ENCODE assay signal across 1 cellular context in the genomic region with DNA sequence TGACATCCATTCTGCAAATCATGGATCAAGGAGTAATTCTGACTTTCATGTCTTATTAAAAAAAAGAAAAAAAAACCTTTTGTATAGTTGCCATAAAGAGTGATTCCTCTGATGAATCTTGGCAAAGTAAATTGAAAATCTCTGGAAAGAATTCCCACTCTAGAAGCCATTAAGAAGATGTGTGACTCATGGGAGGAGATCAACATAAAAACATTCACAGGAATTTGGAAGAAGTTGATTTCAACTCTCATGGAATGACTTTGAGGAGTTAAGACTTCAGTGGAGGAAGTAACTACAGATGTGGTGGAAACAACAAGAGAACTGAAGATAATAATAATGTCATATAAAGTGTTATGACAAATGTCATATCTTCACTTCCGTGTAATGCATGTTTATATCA.
TF ChIP-seq lines count a peak whose summit lies in the region.

No MANE protein-coding gene starts in this region.

TF ChIP-seq in IMR-90, 13 proteins besides CTCF, POLR2A, EP300 and RAD21 (continued from another document):
- TF ChIP-seq, protein P1, sequence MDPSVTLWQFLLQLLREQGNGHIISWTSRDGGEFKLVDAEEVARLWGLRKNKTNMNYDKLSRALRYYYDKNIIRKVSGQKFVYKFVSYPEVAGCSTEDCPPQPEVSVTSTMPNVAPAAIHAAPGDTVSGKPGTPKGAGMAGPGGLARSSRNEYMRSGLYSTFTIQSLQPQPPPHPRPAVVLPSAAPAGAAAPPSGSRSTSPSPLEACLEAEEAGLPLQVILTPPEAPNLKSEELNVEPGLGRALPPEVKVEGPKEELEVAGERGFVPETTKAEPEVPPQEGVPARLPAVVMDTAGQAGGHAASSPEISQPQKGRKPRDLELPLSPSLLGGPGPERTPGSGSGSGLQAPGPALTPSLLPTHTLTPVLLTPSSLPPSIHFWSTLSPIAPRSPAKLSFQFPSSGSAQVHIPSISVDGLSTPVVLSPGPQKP (IDR thresholded peaks at IDR 0.05; ENCODE audit: borderline replicate concordance, low read depth, low read length): no peak
- no peak for TF ChIP-seq SMC3 (IDR thresholded peaks at IDR 0.05; ENCODE audit: low read depth, low read length)
- no peak for TF ChIP-seq FOS (IDR thresholded peaks at IDR 0.05; ENCODE audit: low read depth, low read length)
- TF ChIP-seq MAFK (IDR thresholded peaks at IDR 0.05; ENCODE audit: low read depth, low read length): no peak
- no peak for TF ChIP-seq NFE2L2 (IDR thresholded peaks at IDR 0.05; ENCODE audit: low read depth, low read length)
- no peak for TF ChIP-seq CEBPB (IDR thresholded peaks at IDR 0.05; ENCODE audit: low read depth, low read length)
- no peak for TF ChIP-seq RCOR1 (IDR thresholded peaks at IDR 0.05; ENCODE audit: insufficient replicate concordance, low read length)
